Comparison of ENCODE assay signal across 30 cellular contexts in genomic region chr2:122680662-122681061, GRCh38.
"Had no signal": no experiment of that assay in that cellular context is flagged by ENCODE, and none has a peak within 500 bp of the region (broad histone marks: within the 10 kb centered on the region; RNA-seq: fewer than 3 reads in every experiment).

No MANE protein-coding gene starts in this region.

- H2AFZ ChIP-seq: PC-9 had no signal

- H3K27me3 ChIP-seq: MG63, SJCRH30 had no signal

- H3K9me3 ChIP-seq: SJCRH30 had no signal

- H3K4me3 ChIP-seq: MG63, PC-9, SJCRH30, SK-N-MC had no signal

- ATAC-seq: Panc1, Right ventricle myocardium inferior, SK-N-SH treated with all-trans-retinoic acid at 6 μM for 48 hours, T-cell had no signal

- DNase-seq: Kasumi-1, MG63, MV-4-11, NCI-H1092, NCI-H1105, NCI-H1417 treated with DMSO at 0.1 percent for 48 hours, NCI-H1436 treated with DMSO at 0.1 percent for 48 hours, NCI-H1694 treated with DMSO at 0.1 percent for 48 hours, NCI-H187 treated with DMSO at 0.1 percent for 48 hours, NCI-H2029, NCI-H2081, NCI-H2171, NCI-H226, NCI-H446 treated with DMSO at 0.1 percent for 48 hours, NCI-H510A, NCI-H524, NCI-H526, NCI-H69, NCI-H748 treated with DMSO at 0.1 percent for 48 hours, NCI-H82, SHP77, SIG-M5, SJCRH30, T-cell had no signal

- H3K36me3 ChIP-seq: MG63, SJCRH30 had no signal

- H3K4me1 ChIP-seq: SJCRH30 had no signal

- H3K27ac ChIP-seq: PC-9, RWPE1, SJCRH30, SK-N-MC had no signal

- H3K4me2 ChIP-seq: PC-9 had no signal
